Comparison of ENCODE assay signal across 21 cellular contexts in genomic region chr10:3213758-3214545, GRCh38. TPM values are rescaled to one million over a fixed set of nuclear protein-coding genes. Genes with fewer than 3 reads are reported as not detected.
DNase-seq lines count a peak whose midpoint lies in the region; ATAC-seq and TF ChIP-seq lines count a peak whose summit lies in the region.
"Had no signal": no experiment of that assay in that cellular context is flagged by ENCODE, and none has a peak within 500 bp of the region (broad histone marks: within the 10 kb centered on the region; RNA-seq: fewer than 3 reads in every experiment).

No MANE protein-coding gene starts in this region.

- H3K9me3 ChIP-seq in left ventricle myocardium inferior (replicated peaks) (no peaks in the 10 kb centered on the region), muscle layer of colon (ENCODE audit: low read length) (no peaks in the 10 kb centered on the region), sigmoid colon (no peaks in the 10 kb centered on the region), gastroesophageal sphincter (no peaks in the 10 kb centered on the region)
- H3K9me3 ChIP-seq: MG63 had no signal

- WGBS in sigmoid colon, 2 donors: 86 to 91% methylated on average over 20 of the region's 20 CpGs
- WGBS in gastroesophageal sphincter (ENCODE audit: low coverage in 1 of 2), 2 donors: 76 to 100% methylated on average over 1 to 14 of the region's 20 CpGs

- intact Hi-C loops in Right ventricle myocardium inferior (cut with DNase I) (no loop called here), left ventricle myocardium inferior (cut with micrococcal nuclease) (no loop called here), sigmoid colon (cut with DNase I) (no loop called here)

- peaks cover 12% of the 10 kb centered on the region for H3K27me3 Mint-ChIP-seq in activated T-cell treated with anti-CD3 and anti-CD28 coated beads, Interleukin-2, amount 50 U/mL, for 4 hours (ENCODE audit: low read depth)

- ATAC-seq in Right ventricle myocardium inferior (no peak), gastroesophageal sphincter (no peak)
- no peak for ATAC-seq in activated T-cell treated with anti-CD3 and anti-CD28 coated beads, Interleukin-2, amount 50 U/mL, for 4 hours

- H3K9me3 Mint-ChIP-seq in activated T-cell treated with anti-CD3 and anti-CD28 coated beads, Interleukin-2, amount 50 U/mL, for 4 hours: no peaks in the 10 kb centered on the region
- H3K9me3 Mint-ChIP-seq: CD4-positive, alpha-beta T cell had no signal

- DNase-seq in Right ventricle myocardium inferior (ENCODE audit: missing footprints): peak; percentile 48
- no peak for DNase-seq in left ventricle myocardium inferior
- DNase-seq in sigmoid colon: peak; percentile 91
- DNase-seq in activated T-cell treated with anti-CD3 and anti-CD28 coated beads, Interleukin-2, amount 50 U/mL, for 4 hours: no peak
- no peak for DNase-seq in AG08396 (ENCODE audit: low spot score)
- DNase-seq in NCI-H187 (lab: John Stamatoyannopoulos, UW): no peak
- DNase-seq: 8988T; CD4-positive, alpha-beta T cell; DMS153; EL; Kasumi-1; MG63; NCI-H1048; NCI-H1436 treated with DMSO at 0.1 percent for 48 hours; NCI-H2081 treated with DMSO at 0.1 percent for 48 hours; NCI-H446 treated with DMSO at 0.1 percent for 48 hours; NCI-H69; Right ventricle myocardium superior had no signal

- H3K27ac ChIP-seq in left ventricle myocardium inferior (replicated peaks) (no peak overlapping the region), muscle layer of colon (ENCODE audit: low read depth, low read length) (peak overlapping the region; percentile 70), sigmoid colon (peak overlapping the region in 3 of 4 donors; percentile 52 to 83 (median 77)), gastroesophageal sphincter (no peak overlapping the region)

- H3K4me1 ChIP-seq in left ventricle myocardium inferior (no peaks in the 10 kb centered on the region), muscle layer of colon (ENCODE audit: insufficient read depth, low read length) (peaks cover 20% of the 10 kb centered on the region), sigmoid colon (peaks cover 0 to 36% (median 21%) of the 10 kb centered on the region in 4 donors), gastroesophageal sphincter (no peaks in the 10 kb centered on the region)

- peak overlapping the region; percentile 30 for H3K9ac ChIP-seq in muscle layer of colon (ENCODE audit: low read length)

- TF ChIP-seq POLR2A in sigmoid colon (IDR thresholded peaks at IDR 0.05) (no peak), gastroesophageal sphincter (IDR thresholded peaks at IDR 0.05) (no peak)

- H3K36me3 ChIP-seq in left ventricle myocardium inferior (no peaks in the 10 kb centered on the region), muscle layer of colon (ENCODE audit: insufficient read depth, low read length) (no peaks in the 10 kb centered on the region), sigmoid colon (no peaks in the 10 kb centered on the region), gastroesophageal sphincter (no peaks in the 10 kb centered on the region)
- H3K36me3 ChIP-seq: MG63 had no signal

- no peak for TF ChIP-seq CTCF in left ventricle myocardium inferior (IDR thresholded peaks at IDR 0.05; ENCODE audit: borderline replicate concordance)
- TF ChIP-seq CTCF in sigmoid colon (IDR thresholded peaks at IDR 0.05): no peak
- no peak for TF ChIP-seq CTCF in gastroesophageal sphincter (IDR thresholded peaks at IDR 0.05)

- no peak for TF ChIP-seq EP300 in sigmoid colon (IDR thresholded peaks at IDR 0.05)
- TF ChIP-seq EP300 in gastroesophageal sphincter (IDR thresholded peaks at IDR 0.05): no peak

- H3K27me3 ChIP-seq in left ventricle myocardium inferior (ENCODE audit: low read depth): no peaks in the 10 kb centered on the region
- H3K27me3 ChIP-seq in muscle layer of colon (ENCODE audit: control insufficient read depth in 1 of 2, insufficient read depth in 2 of 2, low read length in 2 of 2): no peaks in the 10 kb centered on the region
- H3K27me3 ChIP-seq in sigmoid colon: no peaks in the 10 kb centered on the region
- H3K27me3 ChIP-seq in gastroesophageal sphincter: no peaks in the 10 kb centered on the region
- H3K27me3 ChIP-seq: MG63 had no signal

- H3K4me3 ChIP-seq in left ventricle myocardium inferior (no peak overlapping the region), muscle layer of colon (ENCODE audit: low read depth in 1 of 2, low read length in 2 of 2) (peak overlapping the region in 1 of 2 donors; percentile 33), sigmoid colon (no peak overlapping the region), gastroesophageal sphincter (no peak overlapping the region)
- H3K4me3 ChIP-seq: MG63 had no signal

- H3K4me1 Mint-ChIP-seq in activated T-cell treated with anti-CD3 and anti-CD28 coated beads, Interleukin-2, amount 50 U/mL, for 4 hours (ENCODE audit: low read depth): no peaks in the 10 kb centered on the region

- no peak overlapping the region for H3K4me3 Mint-ChIP-seq in activated T-cell treated with anti-CD3 and anti-CD28 coated beads, Interleukin-2, amount 50 U/mL, for 4 hours
- H3K4me3 Mint-ChIP-seq: B cell; CD4-positive, alpha-beta T cell had no signal

- no peaks in the 10 kb centered on the region for H3K36me3 Mint-ChIP-seq in activated T-cell treated with anti-CD3 and anti-CD28 coated beads, Interleukin-2, amount 50 U/mL, for 4 hours (ENCODE audit: insufficient read depth)

RNA-seq across cellular contexts. Expression of gene PITRM1, which starts 41.4 kb away (rescaled TPM):
- 91.1 TPM for total RNA-seq in Right ventricle myocardium inferior
- 91.4 TPM for total RNA-seq in left ventricle myocardium inferior
- 10 to 100 TPM; 48.5 to 70.3 (median 57.3) TPM for total RNA-seq in sigmoid colon
- 10 to 100 TPM; 16.6 to 40.6 (median 23.4) TPM for polyA plus RNA-seq in sigmoid colon
- 100 to 1,000 TPM; 122 to 150 (median 144) TPM for total RNA-seq in activated T-cell treated with anti-CD3 and anti-CD28 coated beads, Interleukin-2, amount 50 U/mL, for 4 hours
- 100 to 1,000 TPM in 1 of 4 donors, 10 to 100 TPM in 3; 78.6 to 102 (median 87.0) TPM for total RNA-seq in gastroesophageal sphincter

Comparison
In these comparisons a context has a peak if more than half of its experiments do, and no peak if none do; other contexts are left out.
1. DNase-seq: peak in Right ventricle myocardium inferior (single experiment) and sigmoid colon (single experiment); none in left ventricle myocardium inferior (single experiment), activated T-cell treated with anti-CD3 and anti-CD28 coated beads, Interleukin-2, amount 50 U/mL, for 4 hours (single experiment), AG08396 (single experiment) and NCI-H187 (0 of 2).
2. H3K27ac ChIP-seq: peak in muscle layer of colon (single experiment) and sigmoid colon (3 of 4); none in left ventricle myocardium inferior (single experiment) and gastroesophageal sphincter (0 of 4).